Comparison of ENCODE assay signal across 27 cellular contexts in genomic region chr11:108235192-108235591, GRCh38. TPM values are rescaled to one million over a fixed set of nuclear protein-coding genes. Genes with fewer than 3 reads are reported as not detected.
DNase-seq lines count a peak whose midpoint lies in the region; ATAC-seq and TF ChIP-seq lines count a peak whose summit lies in the region.
"Had no signal": no experiment of that assay in that cellular context is flagged by ENCODE, and none has a peak within 500 bp of the region (broad histone marks: within the 10 kb centered on the region; RNA-seq: fewer than 3 reads in every experiment).

No MANE protein-coding gene starts in this region.

- H2AFZ ChIP-seq in DND-41 (ENCODE audit: low read depth, low read length), result no peak overlapping the region
- H2AFZ ChIP-seq: parathyroid adenoma had no signal

- H3K27ac Mint-ChIP-seq in T-cell, result peak overlapping the region; percentile 91 to 93
- H3K27ac Mint-ChIP-seq: nephron progenitor cell had no signal

- intact Hi-C loops in left colon (cut with DNase I, micrococcal nuclease) (no loop called here), heart left ventricle (cut with DNase I) (no loop called here)

- CTCF ChIA-PET in T-cell (lab: Charles Lee), result interaction anchor here in 1 of 2 donors (2.1 to 4.8 kb wide), 2 partner anchors 12 to 15 kb away, joined by 8 to 41 read pairs; partner anchors contain the start of genes ATM and NPAT

- ATAC-seq in DND-41 (ENCODE audit: insufficient read depth, low read depth) (no peak), T-cell (replicated peaks in 1 of 4) (no peak), left colon (peak; percentile 95), GM18907 (IDR thresholded peaks at IDR 0.05; ENCODE audit: unreplicated experiment) (no peak), heart left ventricle (no peak)
- ATAC-seq: esophagus mucosa; right lobe of liver; stimulated activated naive CD8-positive, alpha-beta T cell treated with anti-CD3 and anti-CD28 coated beads, Interleukin-15, amount 100 ng/mL, for 72 hours had no signal

- H3K4me3 Mint-ChIP-seq in T-cell, result peak overlapping the region in 1 of 3 donors; percentile 20
- H3K4me3 Mint-ChIP-seq: HFFc6, nephron progenitor cell had no signal

- WGBS in heart left ventricle, 4 donors, result 91 to 98% (median 94%) methylated on average over 1 of the region's 1 CpG

- no peaks in the 10 kb centered on the region for H3K9me3 ChIP-seq in DND-41 (ENCODE audit: insufficient read depth, low read length, severe bottlenecking)
- no peaks in the 10 kb centered on the region for H3K9me3 ChIP-seq in MG63
- H3K9me3 ChIP-seq in heart left ventricle, result peaks cover 0 to 3% (median 0%) of the 10 kb centered on the region in 12 donors
- H3K9me3 ChIP-seq: breast epithelium, left ventricle myocardium inferior, right lobe of liver, tibial artery had no signal

- H3K27me3 Mint-ChIP-seq in T-cell, result no peaks in the 10 kb centered on the region
- H3K27me3 Mint-ChIP-seq: stimulated activated naive CD8-positive, alpha-beta T cell treated with anti-CD3 and anti-CD28 coated beads, Interleukin-15, amount 100 ng/mL, for 72 hours had no signal

- H3K4me1 Mint-ChIP-seq in T-cell, result peaks cover 80 to 92% (median 84%) of the 10 kb centered on the region in 3 donors
- H3K4me1 Mint-ChIP-seq: nephron progenitor cell had no signal

- no peaks in the 10 kb centered on the region for H3K9me3 Mint-ChIP-seq in T-cell
- H3K9me3 Mint-ChIP-seq: HFFc6; nephron progenitor cell; stimulated activated naive CD8-positive, alpha-beta T cell treated with anti-CD3 and anti-CD28 coated beads, Interleukin-15, amount 100 ng/mL, for 72 hours had no signal

- H3K27me3 ChIP-seq in DND-41 (ENCODE audit: insufficient read depth, low read length, poor library complexity), result no peaks in the 10 kb centered on the region
- H3K27me3 ChIP-seq in MG63, result no peaks in the 10 kb centered on the region
- no peaks in the 10 kb centered on the region for H3K27me3 ChIP-seq in heart left ventricle
- H3K27me3 ChIP-seq: breast epithelium, right lobe of liver, tibial artery had no signal

- H3K4me2 ChIP-seq in DND-41 (ENCODE audit: insufficient read depth, low read length), result peak overlapping the region; percentile 55; the same call in 1 of the 2 replicates

- H4K20me1 ChIP-seq in DND-41 (ENCODE audit: insufficient read depth, low read length), result no peaks in the 10 kb centered on the region

- H3K79me2 ChIP-seq in DND-41 (ENCODE audit: insufficient read depth, low read length), result peaks cover 40% of the 10 kb centered on the region
- H3K79me2 ChIP-seq: parathyroid adenoma had no signal

- H3K36me3 Mint-ChIP-seq in T-cell, result peaks cover 59% of the 10 kb centered on the region

- H3K27ac ChIP-seq in C4-2B (peak overlapping the region; percentile 41; the same call in 1 of the 2 replicates), DND-41 (ENCODE audit: low read length) (peak overlapping the region; percentile 94), heart left ventricle (peak overlapping the region in 1 of 12 donors; percentile 83)
- H3K27ac ChIP-seq: breast epithelium, left ventricle myocardium inferior, parathyroid adenoma, RWPE1, tibial artery had no signal

- POLR2A ChIA-PET in T-cell (lab: Charles Lee), result interaction anchor here (0.8 to 3.7 kb wide), 2 partner anchors 11 to 18 kb away, joined by 3 to 107 read pairs; partner anchors contain the start of genes ATM (in 1 of the 2) and NPAT (in 1 of the 2)

- DNase-seq in DND-41 (no peak), T-cell (no peak), left colon (no peak), MG63 (no peak), heart left ventricle (no peak), NCI-H524 treated with DMSO at 0.1 percent for 48 hours (lab: John Stamatoyannopoulos, UW) (no peak)
- DNase-seq: activated CD4-positive, alpha-beta T cell treated with anti-CD3 and anti-CD28 coated beads, Interleukin-2, amount 50 U/mL, for 1 hour; activated CD8-positive, alpha-beta memory T cell treated with anti-CD3 and anti-CD28 coated beads, Interleukin-2, amount 50 U/mL, for 4 hours; activated effector memory CD4-positive, alpha-beta T cell treated with Interleukin-2 at 50 U/mL for 16 hours; amniotic stem cell; HFFc6; hypothalamus; IMR-90; left ventricle myocardium inferior; NCI-H1436; NCI-H524; nephron progenitor cell; right lobe of liver; stimulated activated naive CD8-positive, alpha-beta T cell treated with anti-CD3 and anti-CD28 coated beads, Interleukin-15, amount 100 ng/mL, for 72 hours; tibial artery had no signal

- no peak overlapping the region for H3K4me3 ChIP-seq in DND-41 (ENCODE audit: low read depth in 1 of 2, low read length in 2 of 2)
- H3K4me3 ChIP-seq in MG63, result no peak overlapping the region
- H3K4me3 ChIP-seq in heart left ventricle, result no peak overlapping the region
- H3K4me3 ChIP-seq: breast epithelium, left ventricle myocardium inferior, right lobe of liver, SK-N-MC, tibial artery had no signal

- H3K9ac ChIP-seq in DND-41 (ENCODE audit: low read depth, low read length), result peak overlapping the region; percentile 41; the same call in 1 of the 2 replicates
- H3K9ac ChIP-seq: parathyroid adenoma had no signal

- no peak for TF ChIP-seq CTCF in C4-2B (conservative IDR thresholded peaks at IDR 0.05)
- no peak for TF ChIP-seq CTCF in DND-41 (IDR thresholded peaks at IDR 0.05; ENCODE audit: borderline replicate concordance, extremely low read depth, low read length, poor library complexity, severe bottlenecking)
- TF ChIP-seq CTCF in heart left ventricle (IDR thresholded peaks at IDR 0.05), result no peak

- H3K4me1 ChIP-seq in DND-41 (ENCODE audit: insufficient read depth, low read length) (peaks cover 59% of the 10 kb centered on the region), heart left ventricle (peaks cover 0 to 44% (median 0%) of the 10 kb centered on the region in 12 donors)
- H3K4me1 ChIP-seq: breast epithelium, parathyroid adenoma, right lobe of liver, tibial artery had no signal

- peaks cover 56% of the 10 kb centered on the region for H3K36me3 ChIP-seq in DND-41 (ENCODE audit: insufficient read depth, low read length)
- peaks cover 27% of the 10 kb centered on the region for H3K36me3 ChIP-seq in MG63
- peaks cover 0 to 97% (median 67%) of the 10 kb centered on the region in 9 donors for H3K36me3 ChIP-seq in heart left ventricle

- TF ChIP-seq POLR2A in heart left ventricle (IDR thresholded peaks at IDR 0.05), result no peak

RNA-seq across cellular contexts. Expression of gene ATM, which starts 12.3 kb away (rescaled TPM):
- total RNA-seq in T-cell (100 to 1,000 TPM; 376 to 547 (median 410) TPM), left colon (10 to 100 TPM; 24.3 to 33.3 TPM), heart left ventricle (10 to 100 TPM; 25.3 to 50.8 (median 32.8) TPM)
- 10.8 and 24.3 TPM in 2 replicates for total RNA-seq in MG63 (2014; rRNA removed; shearing (Covaris generic); ENCODE audit: low replicate concordance)
- 10 to 100 TPM; 14.0 to 15.5 TPM for polyA plus RNA-seq in heart left ventricle

RNA-seq across cellular contexts. Expression of gene NPAT, which starts 12.8 kb away (rescaled TPM):
- total RNA-seq in T-cell, result 10 to 100 TPM; 46.9 to 54.1 (median 49.1) TPM
- total RNA-seq in left colon, result 10 to 100 TPM; 10.5 to 13.0 TPM
- 3.3 and 8.1 TPM in 2 replicates for total RNA-seq in MG63 (2014; rRNA removed; shearing (Covaris generic); ENCODE audit: low replicate concordance)
- total RNA-seq in heart left ventricle, result 10 to 100 TPM in 4 of 9 donors, 1 to 10 TPM in 5; 7.0 to 12.3 (median 8.9) TPM
- 1 to 10 TPM; 1.8 to 3.8 TPM for polyA plus RNA-seq in heart left ventricle

Comparison
In these comparisons a context has a peak if more than half of its experiments do, and no peak if none do; other contexts are left out.
1. RNA of gene ATM, which starts 12.3 kb away (total RNA-seq): 376 to 547 TPM in T-cell; 24.3 to 33.3 TPM in left colon, 25.3 to 50.8 TPM in heart left ventricle and 10.8 to 24.3 TPM in MG63; every median in the first group is over 4 times any median in the second.